ENCODE assay signal across 33 cellular contexts in genomic region chr1:18866846-18867245, GRCh38. TPM values are rescaled to one million over a fixed set of nuclear protein-coding genes. Genes with fewer than 3 reads are reported as not detected.
"Had no signal": no experiment of that assay in that cellular context is flagged by ENCODE, and none has a peak within 500 bp of the region (broad histone marks: within the 10 kb centered on the region; RNA-seq: fewer than 3 reads in every experiment).

No MANE protein-coding gene starts in this region.

- DNase-seq: dermis blood vessel endothelial cell; effector CD4-positive, alpha-beta T cell; effector memory CD8-positive, alpha-beta T cell; endodermal cell; erythroblast; esophagus squamous epithelium; foreskin fibroblast; foreskin melanocyte; gastrocnemius medialis; glutamatergic neuron; head of caudate nucleus; heart right ventricle; hippocampal formation; left cardiac atrium; left ventricle myocardium superior; mesendoderm; midbrain; naive thymus-derived CD4-positive, alpha-beta T cell had no signal

- H3K9me3 ChIP-seq: esophagus squamous epithelium, gastrocnemius medialis, heart right ventricle, left lung, lower lobe of right lung had no signal

- H3K27ac ChIP-seq: coronary artery, dorsolateral prefrontal cortex, epithelial cell of prostate, esophagus squamous epithelium, gastrocnemius medialis, heart right ventricle, left lung, lower lobe of right lung had no signal

- H3K36me3 ChIP-seq: gastrocnemius medialis, lower lobe of right lung had no signal

- FAIRE-seq: colon, endometrium, islet of Langerhans, keratinocyte had no signal

- ATAC-seq: effector memory CD8-positive, alpha-beta T cell; esophagus mucosa; gastrocnemius medialis; heart right ventricle; left cardiac atrium; left ventricle myocardium superior; naive thymus-derived CD4-positive, alpha-beta T cell had no signal

- H3K27ac Mint-ChIP-seq: effector memory CD8-positive, alpha-beta T cell; endodermal cell; naive thymus-derived CD4-positive, alpha-beta T cell had no signal

- H3K4me1 ChIP-seq: esophagus squamous epithelium, gastrocnemius medialis, heart right ventricle, lower lobe of right lung had no signal

- H3K4me3 Mint-ChIP-seq: effector memory CD8-positive, alpha-beta T cell; endodermal cell; naive thymus-derived CD4-positive, alpha-beta T cell had no signal

- H3K4me3 ChIP-seq: coronary artery, dorsolateral prefrontal cortex, esophagus squamous epithelium, gastrocnemius medialis, heart right ventricle, left lung, lower lobe of right lung had no signal

- H3K27me3 ChIP-seq: dorsolateral prefrontal cortex, gastrocnemius medialis had no signal

- H3K36me3 Mint-ChIP-seq: naive thymus-derived CD4-positive, alpha-beta T cell had no signal

- H3K9me3 Mint-ChIP-seq: effector memory CD8-positive, alpha-beta T cell; endodermal cell; naive thymus-derived CD4-positive, alpha-beta T cell had no signal

- H3K4me1 Mint-ChIP-seq: endodermal cell; naive thymus-derived CD4-positive, alpha-beta T cell had no signal

RNA-seq across cellular contexts. Expression of gene TAS1R2, which starts 7.4 kb away (rescaled TPM):
- total RNA-seq: dermis blood vessel endothelial cell; dorsolateral prefrontal cortex; endodermal cell; esophagus mucosa; esophagus squamous epithelium; gastrocnemius medialis; glomerular endothelial cell; heart right ventricle; kidney epithelial cell; left cardiac atrium; left lung; left ventricle myocardium superior; lower lobe of right lung; lung microvascular endothelial cell; mononuclear cell; mucosa of gallbladder; naive thymus-derived CD4-positive, alpha-beta T cell had no signal
- polyA plus RNA-seq: heart right ventricle; keratinocyte; naive thymus-derived CD4-positive, alpha-beta T cell had no signal
